ENCODE assay signal across 11 cellular contexts in genomic region chr14:42013560-42013959, GRCh38.
DNase-seq lines count a peak whose midpoint lies in the region; ATAC-seq and TF ChIP-seq lines count a peak whose summit lies in the region.
"Had no signal": no experiment of that assay in that cellular context is flagged by ENCODE, and none has a peak within 500 bp of the region (broad histone marks: within the 10 kb centered on the region; RNA-seq: fewer than 3 reads in every experiment).

No MANE protein-coding gene starts in this region.

- no peak overlapping the region for H3K4me3 ChIP-seq in transverse colon
- H3K4me3 ChIP-seq: BLaER1 had no signal

- in situ Hi-C loops in transverse colon (cut with MboI; ENCODE audit: low pct_ligation_motif_present in 1 of 4, low pct_unique_long_range_greater_than_20kb in 1 of 4, low sequenced_read_pairs in 3 of 4), result no loop called here

- TF ChIP-seq CTCF in transverse colon (IDR thresholded peaks at IDR 0.05), result no peak
- TF ChIP-seq CTCF in nephron progenitor cell (IDR thresholded peaks at IDR 0.05), result no peak

- H3K36me3 Mint-ChIP-seq in IgD-negative memory B cell (peaks cover 7% of the 10 kb centered on the region), nephron progenitor cell (ENCODE audit: low read depth) (no peaks in the 10 kb centered on the region)
- H3K36me3 Mint-ChIP-seq: CD8-positive, alpha-beta memory T cell had no signal

- intact Hi-C loops in transverse colon (cut with DNase I; ENCODE audit: low total_unique reads), result no loop called here

- peaks cover 2 to 9% (median 3%) of the 10 kb centered on the region in 3 donors for H3K9me3 Mint-ChIP-seq in IgD-negative memory B cell
- H3K9me3 Mint-ChIP-seq in nephron progenitor cell, result no peaks in the 10 kb centered on the region

- H3K36me3 ChIP-seq in transverse colon, result no peaks in the 10 kb centered on the region
- H3K36me3 ChIP-seq: BLaER1 had no signal

- H3K4me3 Mint-ChIP-seq in IgD-negative memory B cell (peak overlapping the region in 3 of 4 donors; percentile 19 to 79 (median 77)), nephron progenitor cell (no peak overlapping the region)
- H3K4me3 Mint-ChIP-seq: CD8-positive, alpha-beta memory T cell had no signal

- H3K27me3 Mint-ChIP-seq in IgD-negative memory B cell, result no peaks in the 10 kb centered on the region
- no peaks in the 10 kb centered on the region for H3K27me3 Mint-ChIP-seq in nephron progenitor cell (ENCODE audit: low read depth, poor library complexity)
- H3K27me3 Mint-ChIP-seq: CD8-positive, alpha-beta memory T cell had no signal

- TF ChIP-seq POLR2A in transverse colon (IDR thresholded peaks at IDR 0.05), result no peak

- peaks cover 0 to under 1% of the 10 kb centered on the region in 2 donors for H3K9me3 ChIP-seq in transverse colon
- H3K9me3 ChIP-seq: BLaER1 had no signal

- TF ChIP-seq EP300 in transverse colon (IDR thresholded peaks at IDR 0.05; ENCODE audit: low read depth), result no peak

- H3K27ac Mint-ChIP-seq in IgD-negative memory B cell (no peak overlapping the region), nephron progenitor cell (no peak overlapping the region)
- H3K27ac Mint-ChIP-seq: CD8-positive, alpha-beta memory T cell had no signal

- H3K4me1 ChIP-seq in transverse colon, result no peaks in the 10 kb centered on the region

- no peak overlapping the region for H3K27ac ChIP-seq in transverse colon
- H3K27ac ChIP-seq: BLaER1 had no signal

- no peaks in the 10 kb centered on the region for H3K27me3 ChIP-seq in transverse colon
- H3K27me3 ChIP-seq: BLaER1 had no signal

- no peak for ATAC-seq in GM21576 (IDR thresholded peaks at IDR 0.05; ENCODE audit: unreplicated experiment)
- ATAC-seq: HCT116 had no signal

- WGBS in transverse colon (ENCODE audit: low coverage in 1 of 2), 2 donors, result 74 to 80% methylated on average over 2 of the region's 2 CpGs

- H3K4me1 Mint-ChIP-seq in IgD-negative memory B cell (peaks cover 29 to 45% (median 33%) of the 10 kb centered on the region in 3 donors), nephron progenitor cell (no peaks in the 10 kb centered on the region)
- H3K4me1 Mint-ChIP-seq: CD8-positive, alpha-beta memory T cell had no signal

- DNase-seq in ELR (ENCODE audit: low read depth), result peak; percentile 39
- peak; percentile 10 for DNase-seq in amniotic epithelial cell (ENCODE audit: low read depth)
- DNase-seq in transverse colon, result no peak
- no peak for DNase-seq in GM19238 (ENCODE audit: insufficient read length, low spot score)
- no peak for DNase-seq in nephron progenitor cell
- DNase-seq: AML-193; CD8-positive, alpha-beta memory T cell had no signal

Comparison
In these comparisons a context has a peak if more than half of its experiments do, and no peak if none do; other contexts are left out.
1. DNase-seq: peak in ELR (single experiment) and amniotic epithelial cell (single experiment); none in transverse colon (single experiment), GM19238 (single experiment) and nephron progenitor cell (single experiment).